In the genomic region with DNA sequence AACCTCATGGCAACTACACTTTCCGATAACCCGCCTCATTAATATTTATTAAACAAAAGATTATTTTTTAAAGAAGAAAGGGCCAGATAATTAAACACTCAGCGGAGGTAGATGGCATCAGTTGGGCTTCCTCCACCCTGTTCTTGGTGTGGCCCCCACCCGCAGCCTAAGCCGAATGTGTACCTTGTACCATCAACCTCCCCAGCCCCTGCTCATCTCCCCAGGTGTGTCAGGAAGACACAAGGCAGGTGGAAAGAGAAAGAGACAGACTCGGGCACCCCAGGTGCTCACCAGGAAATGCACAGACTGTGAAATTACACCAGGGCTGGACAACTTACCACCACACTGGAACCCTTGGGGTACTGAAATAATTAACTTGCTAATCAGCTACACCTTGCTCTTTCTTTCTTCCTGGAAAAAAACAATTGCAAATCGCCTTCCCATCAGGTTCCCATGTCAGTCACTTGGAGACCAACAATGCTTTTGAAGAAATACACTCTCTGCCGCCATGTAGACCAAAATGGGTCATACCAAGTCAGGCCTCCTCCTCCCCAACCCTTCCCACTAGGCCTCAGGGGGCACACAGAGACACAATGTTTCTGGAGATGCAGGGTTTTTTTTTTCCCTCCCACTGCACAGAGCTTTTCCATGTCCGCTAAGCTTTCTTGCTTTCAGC, we compare ENCODE assay signal across 1 cellular context.
TF ChIP-seq lines count a peak whose summit lies in the region.

No MANE protein-coding gene starts in this region.

TF ChIP-seq in K562, 482 proteins besides CTCF, POLR2A, EP300 and RAD21:
- peak; percentile 6 for TF ChIP-seq TAF1 (IDR thresholded peaks at IDR 0.05; ENCODE audit: control insufficient read depth, extremely low read depth, insufficient read depth, low read length, severe bottlenecking)
- no peak for TF ChIP-seq RBM34 (IDR thresholded peaks at IDR 0.05; ENCODE audit: borderline replicate concordance, insufficient read depth, low read length)
- peak; percentile 50 for TF ChIP-seq PRDM10 (IDR thresholded peaks at IDR 0.05; ENCODE audit: partially characterized antibody)
- no peak for TF ChIP-seq MBD1 (CRISPR knock-in tag; IDR thresholded peaks at IDR 0.05)
